Comparison of ENCODE assay signal across 1 cellular context in the genomic region with DNA sequence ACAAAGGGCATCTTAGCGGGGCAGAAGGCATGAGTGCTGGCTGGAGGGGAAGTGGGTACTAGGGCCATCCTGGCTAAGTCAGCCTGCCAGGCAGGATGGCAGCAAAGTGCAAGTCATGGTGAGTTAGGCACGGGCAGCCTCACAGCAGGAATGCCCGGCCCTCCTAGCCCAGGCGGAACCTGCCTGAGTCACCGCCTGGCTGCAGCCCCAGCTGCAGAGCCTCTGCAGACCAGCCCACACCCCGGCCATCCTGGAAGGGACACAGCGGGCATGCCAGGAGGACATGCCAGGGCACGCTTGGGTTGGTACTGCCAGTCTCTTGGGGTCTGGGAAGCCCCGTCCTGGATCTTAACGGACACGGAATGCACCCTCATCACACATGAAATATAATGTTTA.
TF ChIP-seq lines count a peak whose summit lies in the region.

No MANE protein-coding gene starts in this region.

TF ChIP-seq in IMR-90, 13 proteins besides CTCF, POLR2A, EP300 and RAD21:
- TF ChIP-seq ELK1 (IDR thresholded peaks at IDR 0.05; ENCODE audit: borderline replicate concordance, low read depth, low read length) (no peak), NFE2L2 (IDR thresholded peaks at IDR 0.05; ENCODE audit: low read depth, low read length) (peak; percentile 95), USF2 (IDR thresholded peaks at IDR 0.05; ENCODE audit: low read depth, low read length) (no peak), CHD1 (IDR thresholded peaks at IDR 0.05; ENCODE audit: low read depth, low read length) (no peak), RCOR1 (IDR thresholded peaks at IDR 0.05; ENCODE audit: insufficient replicate concordance, low read length) (no peak), SMC3 (IDR thresholded peaks at IDR 0.05; ENCODE audit: low read depth, low read length) (no peak), RFX5 (IDR thresholded peaks at IDR 0.05; ENCODE audit: low read depth, low read length) (no peak), MXI1 (IDR thresholded peaks at IDR 0.05; ENCODE audit: borderline replicate concordance, low read depth, low read length) (no peak), MAFK (IDR thresholded peaks at IDR 0.05; ENCODE audit: low read depth, low read length) (peak; percentile 41; the same call in 1 of the 2 replicates), BHLHE40 (IDR thresholded peaks at IDR 0.05; ENCODE audit: low read depth, low read length) (0 out of 2 replicates have a peak, but pooled peaks have one; percentile 24), CEBPB (IDR thresholded peaks at IDR 0.05; ENCODE audit: low read depth, low read length) (no peak), MAZ (IDR thresholded peaks at IDR 0.05; ENCODE audit: borderline replicate concordance, low read depth, low read length) (no peak), FOS (IDR thresholded peaks at IDR 0.05; ENCODE audit: low read depth, low read length) (0 out of 2 replicates have a peak, but pooled peaks have one; percentile 21)
TF ChIP-seq in IMR-90: peak in this region for 4.
